8 cellular contexts compared by ENCODE assay signal in genomic region chr5:150217874-150218692, GRCh38. TPM values are rescaled to one million over a fixed set of nuclear protein-coding genes. Genes with fewer than 3 reads are reported as not detected.
A peak's percentile ranks its signal among the peaks of the same experiment; 100 is the strongest.
DNase-seq lines count a peak whose midpoint lies in the region; ATAC-seq, FAIRE-seq and TF ChIP-seq lines count a peak whose summit lies in the region.

No MANE protein-coding gene starts in this region.

- intact Hi-C loops in lower leg skin (cut with DNase I; ENCODE audit: low total_unique reads) = no loop called here

- 24 to 32% methylated on average over 10 of the region's 10 CpGs for WGBS in lower leg skin, 2 donors

- peak; percentile 94 for DNase-seq in Ammon's horn (ENCODE audit: low spot score)
- peak; percentile 92 for DNase-seq in GM19239 (ENCODE audit: insufficient read length, low spot score)
- peak; percentile 18 to 70 for DNase-seq in NCI-H524 (lab: John Stamatoyannopoulos, UW)
- peak; percentile 71 to 82 for DNase-seq in activated CD4-positive, alpha-beta T cell treated with anti-CD3 and anti-CD28 coated beads for 4 hours
- DNase-seq in coronary artery (ENCODE audit: low spot score) = peak; percentile 90
- peak; percentile 73 to 96 for DNase-seq in lower leg skin (ENCODE audit: low spot score in 2 of 2)
- peak; percentile 57 to 66 (median 65) for DNase-seq in stimulated activated CD4-positive, alpha-beta T cell treated with anti-CD3 and anti-CD28 coated beads, TNF-alpha, amount 100 ng/mL, for 4 hours (ENCODE audit: low read depth in 3 of 3)

- TF ChIP-seq POLR2A in lower leg skin (IDR thresholded peaks at IDR 0.05) = no peak

- no peak overlapping the region for H3K4me3 ChIP-seq in coronary artery
- H3K4me3 ChIP-seq in lower leg skin (ENCODE audit: low read depth, poor library complexity, severe bottlenecking) = no peak overlapping the region

- TF ChIP-seq CTCF in coronary artery (IDR thresholded peaks at IDR 0.05) = peak; percentile 71
- TF ChIP-seq CTCF in lower leg skin (IDR thresholded peaks at IDR 0.05) = peak in 1 of 3 donors; percentile 49

- FAIRE-seq in GM19239 (lab: Jason Lieb, UNC) = peak; percentile 88

- H3K27ac ChIP-seq in coronary artery = no peak overlapping the region

- ATAC-seq in HG03432 (IDR thresholded peaks at IDR 0.05; ENCODE audit: unreplicated experiment) = peak; percentile 88

RNA-seq across cellular contexts. Expression of gene SLC6A7, which starts 28.2 kb away (rescaled TPM):
- total RNA-seq in lower leg skin = under 1 TPM in 1 of 4 donors, not detected in 3; 0.88 TPM

RNA-seq across cellular contexts. Expression of gene CDX1, which starts 51.5 kb away (rescaled TPM):
- not detected for total RNA-seq in lower leg skin

Comparison
In these comparisons a context has a peak if more than half of its experiments do, and no peak if none do; other contexts are left out.
1. DNase-seq: peak in every context shown above with its lines; median percentile 94 in Ammon's horn; 92 in GM19239; 90 in coronary artery; 84 in lower leg skin; 76 in activated CD4-positive, alpha-beta T cell treated with anti-CD3 and anti-CD28 coated beads for 4 hours; 65 in stimulated activated CD4-positive, alpha-beta T cell treated with anti-CD3 and anti-CD28 coated beads, TNF-alpha, amount 100 ng/mL, for 4 hours; 44 in NCI-H524.